Comparison of ENCODE assay signal across 21 cellular contexts in genomic region chr5:58681943-58682342, GRCh38.
DNase-seq lines count a peak whose midpoint lies in the region; ATAC-seq and TF ChIP-seq lines count a peak whose summit lies in the region.
"Had no signal": no experiment of that assay in that cellular context is flagged by ENCODE, and none has a peak within 500 bp of the region (broad histone marks: within the 10 kb centered on the region; RNA-seq: fewer than 3 reads in every experiment).

No MANE protein-coding gene starts in this region.

- no peaks in the 10 kb centered on the region for H3K9me3 ChIP-seq in osteoblast (ENCODE audit: low read depth, low read length)
- H3K9me3 ChIP-seq: BE2C had no signal

- no peaks in the 10 kb centered on the region for H3K36me3 ChIP-seq in osteoblast (ENCODE audit: insufficient read depth, low read length)
- H3K36me3 ChIP-seq: BE2C had no signal

- H3K79me2 ChIP-seq in osteoblast (ENCODE audit: insufficient read depth, low read length), result no peaks in the 10 kb centered on the region

- H3K4me1 Mint-ChIP-seq in activated naive CD8-positive, alpha-beta T cell treated with anti-CD3 and anti-CD28 coated beads, Interleukin-2, amount 50 U/mL, for 24 hours, result no peaks in the 10 kb centered on the region
- H3K4me1 Mint-ChIP-seq in activated naive CD8-positive, alpha-beta T cell treated with anti-CD3 and anti-CD28 coated beads for 36 hours, result no peaks in the 10 kb centered on the region
- no peaks in the 10 kb centered on the region for H3K4me1 Mint-ChIP-seq in T-helper 2 cell treated with Interferon-gamma antibody and Interleukin-4, amounts not matched to agents 5 μg/mL and 100 μg/mL, for 36 hours (ENCODE audit: low read depth)
- H3K4me1 Mint-ChIP-seq: CD4-positive, CD25-positive, alpha-beta regulatory T cell; CD8-positive, alpha-beta memory T cell had no signal

- no peak overlapping the region for H3K4me2 ChIP-seq in osteoblast (ENCODE audit: insufficient read depth, low read length)

- H2AFZ ChIP-seq in osteoblast (ENCODE audit: low read length), result no peak overlapping the region

- ATAC-seq in activated naive CD8-positive, alpha-beta T cell treated with anti-CD3 and anti-CD28 coated beads, Interleukin-2, amount 50 U/mL, for 24 hours, result peak; percentile 33
- ATAC-seq: GM12878, HepG2 had no signal

- H3K27ac ChIP-seq in osteoblast (ENCODE audit: low read depth, low read length), result no peak overlapping the region

- no peaks in the 10 kb centered on the region for H3K36me3 Mint-ChIP-seq in activated naive CD8-positive, alpha-beta T cell treated with anti-CD3 and anti-CD28 coated beads, Interleukin-2, amount 50 U/mL, for 24 hours (ENCODE audit: low read depth)
- no peaks in the 10 kb centered on the region for H3K36me3 Mint-ChIP-seq in activated naive CD8-positive, alpha-beta T cell treated with anti-CD3 and anti-CD28 coated beads for 36 hours
- H3K36me3 Mint-ChIP-seq in T-helper 2 cell treated with Interferon-gamma antibody and Interleukin-4, amounts not matched to agents 5 μg/mL and 100 μg/mL, for 36 hours (ENCODE audit: low read depth), result no peaks in the 10 kb centered on the region
- H3K36me3 Mint-ChIP-seq: CD4-positive, CD25-positive, alpha-beta regulatory T cell; CD8-positive, alpha-beta memory T cell had no signal

- no peak for TF ChIP-seq CTCF in osteoblast (IDR thresholded peaks at IDR 0.05; ENCODE audit: extremely low read depth, low read depth, low read length)

- H3K27me3 ChIP-seq in osteoblast (ENCODE audit: insufficient read depth, low read length), result no peaks in the 10 kb centered on the region
- H3K27me3 ChIP-seq: BE2C had no signal

- no peak overlapping the region for H3K27ac Mint-ChIP-seq in activated naive CD8-positive, alpha-beta T cell treated with anti-CD3 and anti-CD28 coated beads, Interleukin-2, amount 50 U/mL, for 24 hours
- H3K27ac Mint-ChIP-seq in activated naive CD8-positive, alpha-beta T cell treated with anti-CD3 and anti-CD28 coated beads for 36 hours, result no peak overlapping the region
- H3K27ac Mint-ChIP-seq in T-helper 2 cell treated with Interferon-gamma antibody and Interleukin-4, amounts not matched to agents 5 μg/mL and 100 μg/mL, for 36 hours, result no peak overlapping the region
- H3K27ac Mint-ChIP-seq: CD4-positive, CD25-positive, alpha-beta regulatory T cell; CD8-positive, alpha-beta memory T cell; H9 had no signal

- H3K4me3 Mint-ChIP-seq in activated naive CD8-positive, alpha-beta T cell treated with anti-CD3 and anti-CD28 coated beads, Interleukin-2, amount 50 U/mL, for 24 hours, result no peak overlapping the region
- H3K4me3 Mint-ChIP-seq in activated naive CD8-positive, alpha-beta T cell treated with anti-CD3 and anti-CD28 coated beads for 36 hours, result no peak overlapping the region
- no peak overlapping the region for H3K4me3 Mint-ChIP-seq in T-helper 2 cell treated with Interferon-gamma antibody and Interleukin-4, amounts not matched to agents 5 μg/mL and 100 μg/mL, for 36 hours
- H3K4me3 Mint-ChIP-seq: CD4-positive, CD25-positive, alpha-beta regulatory T cell; CD8-positive, alpha-beta memory T cell; H9 had no signal

- DNase-seq in activated T-cell treated with anti-CD3 and anti-CD28 coated beads for 48 hours (ENCODE audit: low read depth), result peak; percentile 0
- no peak for DNase-seq in activated T-cell treated with anti-CD3 and anti-CD28 coated beads for 4 hours
- DNase-seq in activated naive CD8-positive, alpha-beta T cell treated with anti-CD3 and anti-CD28 coated beads, Interleukin-2, amount 50 U/mL, for 24 hours, result no peak
- no peak for DNase-seq in activated naive CD8-positive, alpha-beta T cell treated with anti-CD3 and anti-CD28 coated beads for 36 hours
- peak; percentile 4 for DNase-seq in T-helper 2 cell treated with Interferon-gamma antibody and Interleukin-4, amounts not matched to agents 5 μg/mL and 100 μg/mL, for 36 hours (ENCODE audit: low spot score)
- peak; percentile 5 for DNase-seq in osteoblast (ENCODE audit: insufficient read length, low spot score, missing footprints)
- no peak for DNase-seq in SKM-1 (lab: John Stamatoyannopoulos, UW; ENCODE audit: unreplicated experiment)
- no peak for DNase-seq in NCI-H774 (lab: John Stamatoyannopoulos, UW)
- DNase-seq: ACHN; BE2C; C1 segment of cervical spinal cord; CD4-positive, CD25-positive, alpha-beta regulatory T cell; CD8-positive, alpha-beta memory T cell; COR-L47; DMS 273 treated with DMSO at 0.1 percent for 48 hours; DMS53; DND-41; EL; H9 had no signal

- H4K20me1 ChIP-seq in osteoblast (ENCODE audit: insufficient read depth, low read length), result no peaks in the 10 kb centered on the region

- no peaks in the 10 kb centered on the region for H3K27me3 Mint-ChIP-seq in activated naive CD8-positive, alpha-beta T cell treated with anti-CD3 and anti-CD28 coated beads, Interleukin-2, amount 50 U/mL, for 24 hours
- H3K27me3 Mint-ChIP-seq in activated naive CD8-positive, alpha-beta T cell treated with anti-CD3 and anti-CD28 coated beads for 36 hours, result no peaks in the 10 kb centered on the region
- no peaks in the 10 kb centered on the region for H3K27me3 Mint-ChIP-seq in T-helper 2 cell treated with Interferon-gamma antibody and Interleukin-4, amounts not matched to agents 5 μg/mL and 100 μg/mL, for 36 hours (ENCODE audit: low read depth)
- H3K27me3 Mint-ChIP-seq: CD4-positive, CD25-positive, alpha-beta regulatory T cell had no signal

- H3K9me3 Mint-ChIP-seq in activated naive CD8-positive, alpha-beta T cell treated with anti-CD3 and anti-CD28 coated beads, Interleukin-2, amount 50 U/mL, for 24 hours, result no peaks in the 10 kb centered on the region
- H3K9me3 Mint-ChIP-seq in activated naive CD8-positive, alpha-beta T cell treated with anti-CD3 and anti-CD28 coated beads for 36 hours, result no peaks in the 10 kb centered on the region
- H3K9me3 Mint-ChIP-seq in T-helper 2 cell treated with Interferon-gamma antibody and Interleukin-4, amounts not matched to agents 5 μg/mL and 100 μg/mL, for 36 hours, result no peaks in the 10 kb centered on the region
- H3K9me3 Mint-ChIP-seq: H9 had no signal

- H3K4me3 ChIP-seq in osteoblast (ENCODE audit: insufficient read depth, low read length), result no peak overlapping the region
- H3K4me3 ChIP-seq: GM12878 had no signal

- H3K4me1 ChIP-seq in osteoblast (ENCODE audit: insufficient read depth, low read length), result no peaks in the 10 kb centered on the region
- H3K4me1 ChIP-seq: BE2C had no signal

Comparison
In these comparisons a context has a peak if more than half of its experiments do, and no peak if none do; other contexts are left out.
1. DNase-seq: peak in activated T-cell treated with anti-CD3 and anti-CD28 coated beads for 48 hours (single experiment), T-helper 2 cell treated with Interferon-gamma antibody and Interleukin-4, amounts not matched to agents 5 μg/mL and 100 μg/mL, for 36 hours (single experiment) and osteoblast (single experiment); none in activated T-cell treated with anti-CD3 and anti-CD28 coated beads for 4 hours (single experiment), activated naive CD8-positive, alpha-beta T cell treated with anti-CD3 and anti-CD28 coated beads, Interleukin-2, amount 50 U/mL, for 24 hours (single experiment), activated naive CD8-positive, alpha-beta T cell treated with anti-CD3 and anti-CD28 coated beads for 36 hours (single experiment), SKM-1 (single experiment) and NCI-H774 (single experiment).